ENCODE assay signal across 23 cellular contexts in the genomic region with DNA sequence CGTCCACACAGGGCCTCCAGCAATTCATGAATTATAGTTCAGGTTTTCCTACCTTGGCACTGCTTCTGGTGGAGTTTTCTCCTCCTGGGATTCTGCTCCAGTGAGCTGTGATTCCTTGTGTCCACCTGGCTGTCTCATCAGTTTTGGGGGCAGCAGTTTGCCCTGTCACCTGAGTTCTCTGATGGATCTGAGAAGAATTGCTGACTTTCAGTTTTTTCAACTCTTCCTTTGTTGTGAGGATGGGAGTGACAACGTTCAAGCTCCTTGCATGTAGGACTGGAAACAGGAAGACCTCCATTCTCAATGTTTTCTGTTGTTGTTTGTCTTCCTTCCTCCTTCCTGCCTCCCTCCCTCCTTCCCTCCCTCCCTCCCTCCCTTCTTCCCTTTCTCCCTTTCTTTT.
"Had no signal": no experiment of that assay in that cellular context is flagged by ENCODE, and none has a peak within 500 bp of the region (broad histone marks: within the 10 kb centered on the region; RNA-seq: fewer than 3 reads in every experiment).

No MANE protein-coding gene starts in this region.

- H3K4me1 ChIP-seq: esophagus muscularis mucosa, gastrocnemius medialis, heart right ventricle, psoas muscle, spleen, testis, tibial nerve had no signal

- DNase-seq: cortex of kidney; dorsolateral prefrontal cortex; effector CD8-positive, alpha-beta T cell; gastrocnemius medialis; heart right ventricle; hypothalamus; midbrain; psoas muscle; retina; spleen; stimulated activated CD4-positive, alpha-beta T cell treated with anti-CD3 and anti-CD28 coated beads, Interleukin-15, amount 100 ng/mL, for 24 hours; stimulated activated CD4-positive, alpha-beta T cell treated with anti-CD3 and anti-CD28 coated beads, Interleukin-1b, Interleukin-23, amount 100 ng/mL, for 48 hours; stimulated activated CD4-positive, alpha-beta T cell treated with anti-CD3 and anti-CD28 coated beads, Interleukin-4, amount 100 ng/mL, for 24 hours; stimulated activated naive CD8-positive, alpha-beta T cell treated with anti-CD3 and anti-CD28 coated beads, Interleukin-15, amount 100 ng/mL, for 72 hours; testis had no signal

- H3K9me3 Mint-ChIP-seq: memory B cell; natural killer cell treated with Interleukin-12 subunit alpha and Interleukin-12 subunit beta and Interleukin-15 and Interleukin-18, amount 100 ng/mL, for 72 hours; stimulated activated memory B cell treated with anti-CD40 and anti-IgM and Interleukin-4, amounts not matched to agents 10 μg/mL and 1 μg/mL and 100 μg/mL, for 72 hours; stimulated activated naive CD8-positive, alpha-beta T cell treated with anti-CD3 and anti-CD28 coated beads, Interleukin-15, amount 100 ng/mL, for 72 hours had no signal

- H3K4me3 Mint-ChIP-seq: memory B cell; natural killer cell treated with Interleukin-12 subunit alpha and Interleukin-12 subunit beta and Interleukin-15 and Interleukin-18, amount 100 ng/mL, for 72 hours; stimulated activated memory B cell treated with anti-CD40 and anti-IgM and Interleukin-4, amounts not matched to agents 10 μg/mL and 1 μg/mL and 100 μg/mL, for 72 hours; stimulated activated naive CD8-positive, alpha-beta T cell treated with anti-CD3 and anti-CD28 coated beads, Interleukin-15, amount 100 ng/mL, for 72 hours had no signal

- H3K4me1 Mint-ChIP-seq: memory B cell; stimulated activated memory B cell treated with anti-CD40 and anti-IgM and Interleukin-4, amounts not matched to agents 10 μg/mL and 1 μg/mL and 100 μg/mL, for 72 hours; stimulated activated naive CD8-positive, alpha-beta T cell treated with anti-CD3 and anti-CD28 coated beads, Interleukin-15, amount 100 ng/mL, for 72 hours had no signal

- ATAC-seq: gastrocnemius medialis; heart right ventricle; left lobe of liver; natural killer cell treated with Interleukin-12 subunit alpha and Interleukin-12 subunit beta and Interleukin-15 and Interleukin-18, amount 100 ng/mL, for 72 hours; psoas muscle; sciatic nerve; stimulated activated memory B cell treated with anti-CD40 and anti-IgM and Interleukin-4, amounts not matched to agents 10 μg/mL and 1 μg/mL and 100 μg/mL, for 72 hours; stimulated activated naive CD8-positive, alpha-beta T cell treated with anti-CD3 and anti-CD28 coated beads, Interleukin-15, amount 100 ng/mL, for 72 hours had no signal

- H3K4me3 ChIP-seq: dorsolateral prefrontal cortex, esophagus muscularis mucosa, gastrocnemius medialis, psoas muscle, spleen, testis, tibial nerve had no signal

- H3K9me3 ChIP-seq: esophagus muscularis mucosa, gastrocnemius medialis, testis, tibial nerve had no signal

- H3K27me3 Mint-ChIP-seq: memory B cell; stimulated activated memory B cell treated with anti-CD40 and anti-IgM and Interleukin-4, amounts not matched to agents 10 μg/mL and 1 μg/mL and 100 μg/mL, for 72 hours; stimulated activated naive CD8-positive, alpha-beta T cell treated with anti-CD3 and anti-CD28 coated beads, Interleukin-15, amount 100 ng/mL, for 72 hours had no signal

- H3K27ac Mint-ChIP-seq: memory B cell; natural killer cell treated with Interleukin-12 subunit alpha and Interleukin-12 subunit beta and Interleukin-15 and Interleukin-18, amount 100 ng/mL, for 72 hours; stimulated activated memory B cell treated with anti-CD40 and anti-IgM and Interleukin-4, amounts not matched to agents 10 μg/mL and 1 μg/mL and 100 μg/mL, for 72 hours; stimulated activated naive CD8-positive, alpha-beta T cell treated with anti-CD3 and anti-CD28 coated beads, Interleukin-15, amount 100 ng/mL, for 72 hours had no signal

- H3K36me3 ChIP-seq: esophagus muscularis mucosa, gastrocnemius medialis, heart right ventricle, spleen, tibial nerve had no signal

- H3K27me3 ChIP-seq: dorsolateral prefrontal cortex, esophagus muscularis mucosa, gastrocnemius medialis, spleen, testis, tibial nerve had no signal

- H3K27ac ChIP-seq: dorsolateral prefrontal cortex, epithelial cell of prostate, esophagus muscularis mucosa, gastrocnemius medialis, heart right ventricle, psoas muscle, spleen, testis, tibial nerve had no signal

- H3K36me3 Mint-ChIP-seq: memory B cell; natural killer cell treated with Interleukin-12 subunit alpha and Interleukin-12 subunit beta and Interleukin-15 and Interleukin-18, amount 100 ng/mL, for 72 hours; stimulated activated memory B cell treated with anti-CD40 and anti-IgM and Interleukin-4, amounts not matched to agents 10 μg/mL and 1 μg/mL and 100 μg/mL, for 72 hours had no signal
